Comparison of ENCODE assay signal across 23 cellular contexts in genomic region chr3:195867631-195868335, GRCh38. TPM values are rescaled to one million over a fixed set of nuclear protein-coding genes. Genes with fewer than 3 reads are reported as not detected.
A peak's percentile ranks its signal among the peaks of the same experiment; 100 is the strongest.
DNase-seq lines count a peak whose midpoint lies in the region; ATAC-seq, FAIRE-seq and TF ChIP-seq lines count a peak whose summit lies in the region.
"Had no signal": no experiment of that assay in that cellular context is flagged by ENCODE, and none has a peak within 500 bp of the region (broad histone marks: within the 10 kb centered on the region; RNA-seq: fewer than 3 reads in every experiment).

No MANE protein-coding gene starts in this region.

- POLR2A ChIA-PET in K562 (lab: Yijun Ruan, JAX): no interaction called here

- TF ChIP-seq CTCF in natural killer cell (IDR thresholded peaks at IDR 0.05) (no peak), K562 (IDR thresholded peaks at IDR 0.05 in 2 of 3, conservative IDR thresholded peaks at IDR 0.05 in 1 of 3; ENCODE audit: insufficient read depth in 2 of 3, low read depth in 1 of 3, low read length in 3 of 3) (no peak), osteoblast (IDR thresholded peaks at IDR 0.05; ENCODE audit: extremely low read depth, low read depth, low read length) (no peak), GM13976 (IDR thresholded peaks at IDR 0.05; ENCODE audit: borderline replicate concordance, control extremely low read depth, extremely low read depth, insufficient read depth, missing control alignments) (no peak)

- peaks cover 2 to 44% of the 10 kb centered on the region in 2 experiments; a peak in 3 of 5 replicates for H3K4me1 ChIP-seq in K562 (replicated peaks in 1 of 2; ENCODE audit: control insufficient read depth in 2 of 2, insufficient read depth in 2 of 2, low read length in 2 of 2)
- peaks cover 5% of the 10 kb centered on the region for H3K4me1 ChIP-seq in osteoblast (ENCODE audit: insufficient read depth, low read length)
- H3K4me1 ChIP-seq: SJSA1 had no signal

- no peak overlapping the region for H3K9ac ChIP-seq in K562 (ENCODE audit: insufficient read depth in 1 of 2, low read depth in 2 of 2, low read length in 2 of 2)

- no peak overlapping the region for H3K27ac Mint-ChIP-seq in natural killer cell treated with Interleukin-12 subunit alpha and Interleukin-12 subunit beta and Interleukin-15 and Interleukin-18, amount 100 ng/mL, for 72 hours
- H3K27ac Mint-ChIP-seq in natural killer cell: no peak overlapping the region
- H3K27ac Mint-ChIP-seq: B cell, CD14-positive monocyte had no signal

- TF ChIP-seq RAD21 in K562 (CRISPR knock-in tag; conservative IDR thresholded peaks at IDR 0.05 in 1 of 2, IDR thresholded peaks at IDR 0.05 in 1 of 2): no peak

- no TSS peak for BruUV-seq in K562 (replicated peaks; lab: Mats Ljungman, UMichigan)

- no peak for FAIRE-seq in K562 (lab: Jason Lieb, UNC)
- FAIRE-seq: A549 had no signal

- H3K27me3 ChIP-seq in K562 (ENCODE audit: control insufficient read depth in 2 of 2, insufficient read depth in 2 of 2, low read length in 2 of 2): no peaks in the 10 kb centered on the region
- H3K27me3 ChIP-seq in osteoblast (ENCODE audit: insufficient read depth, low read length): no peaks in the 10 kb centered on the region
- H3K27me3 ChIP-seq: SJSA1 had no signal

- H3K4me2 ChIP-seq in K562 (ENCODE audit: insufficient read depth, low read length) (no peak overlapping the region), osteoblast (ENCODE audit: insufficient read depth, low read length) (no peak overlapping the region)
- H3K4me2 ChIP-seq: A549 had no signal

- TF ChIP-seq POLR2A in K562 (conservative IDR thresholded peaks at IDR 0.05): no peak

- H3K9me3 Mint-ChIP-seq in natural killer cell treated with Interleukin-12 subunit alpha and Interleukin-12 subunit beta and Interleukin-15 and Interleukin-18, amount 100 ng/mL, for 72 hours: no peaks in the 10 kb centered on the region
- no peaks in the 10 kb centered on the region for H3K9me3 Mint-ChIP-seq in natural killer cell

- CTCF ChIA-PET in K562 (lab: Yijun Ruan, JAX; ENCODE audit: low intra/inter-chr PET ratio): interaction anchor here (0.6 kb wide), 1 partner anchor 120 kb away, joined by 4 read pairs; no protein-coding TSS in a partner anchor

- ATAC-seq in natural killer cell treated with Interleukin-12 subunit alpha and Interleukin-12 subunit beta and Interleukin-15 and Interleukin-18, amount 100 ng/mL, for 72 hours: no peak
- ATAC-seq in natural killer cell (no peak), K562 (no peak), HG03159 (IDR thresholded peaks at IDR 0.05; ENCODE audit: unreplicated experiment) (no peak), HG02588 (IDR thresholded peaks at IDR 0.05; ENCODE audit: unreplicated experiment) (no peak)
- ATAC-seq: A549, Panc1 had no signal

- H3K9me3 ChIP-seq in K562 (replicated peaks; ENCODE audit: control insufficient read depth, insufficient read depth, low read depth, low read length) (no peaks in the 10 kb centered on the region), osteoblast (ENCODE audit: low read depth, low read length) (no peaks in the 10 kb centered on the region)
- H3K9me3 ChIP-seq: A549, SJSA1 had no signal

- TF ChIP-seq EP300 in K562 (IDR thresholded peaks at IDR 0.05; ENCODE audit: low read length): no peak

- intact Hi-C loops in natural killer cell (cut with micrococcal nuclease): no loop called here
- intact Hi-C loops in K562 (cut with micrococcal nuclease): no loop called here

- H4K20me1 ChIP-seq in K562 (replicated peaks; ENCODE audit: control insufficient read depth, insufficient read depth, low read length) (no peaks in the 10 kb centered on the region), osteoblast (ENCODE audit: insufficient read depth, low read length) (peaks cover 12% of the 10 kb centered on the region)

- peaks cover 0 to 3% of the 10 kb centered on the region in 2 donors for H3K4me1 Mint-ChIP-seq in natural killer cell treated with Interleukin-12 subunit alpha and Interleukin-12 subunit beta and Interleukin-15 and Interleukin-18, amount 100 ng/mL, for 72 hours (ENCODE audit: low read depth in 2 of 2)
- H3K4me1 Mint-ChIP-seq in natural killer cell: peaks cover 0 to 10% of the 10 kb centered on the region in 2 donors

- no peaks in the 10 kb centered on the region for H3K27me3 Mint-ChIP-seq in natural killer cell treated with Interleukin-12 subunit alpha and Interleukin-12 subunit beta and Interleukin-15 and Interleukin-18, amount 100 ng/mL, for 72 hours
- no peaks in the 10 kb centered on the region for H3K27me3 Mint-ChIP-seq in natural killer cell (ENCODE audit: low read depth in 2 of 2)
- H3K27me3 Mint-ChIP-seq: B cell had no signal

- H3K4me3 Mint-ChIP-seq in natural killer cell treated with Interleukin-12 subunit alpha and Interleukin-12 subunit beta and Interleukin-15 and Interleukin-18, amount 100 ng/mL, for 72 hours: no peak overlapping the region
- H3K4me3 Mint-ChIP-seq in natural killer cell: no peak overlapping the region
- H3K4me3 Mint-ChIP-seq: B cell, CD14-positive monocyte had no signal

- H3K36me3 ChIP-seq in K562 (ENCODE audit: control insufficient read depth, insufficient read depth, low read length) (peaks cover 13% of the 10 kb centered on the region; the same call in 1 of the 3 replicates), osteoblast (ENCODE audit: insufficient read depth, low read length) (no peaks in the 10 kb centered on the region)
- H3K36me3 ChIP-seq: SJSA1 had no signal

- DNase-seq in natural killer cell treated with Interleukin-12 subunit alpha and Interleukin-12 subunit beta and Interleukin-15 and Interleukin-18, amount 100 ng/mL, for 72 hours (ENCODE audit: low spot score): peak; percentile 58
- DNase-seq in natural killer cell (no peak), K562 (ENCODE audit: extremely low read depth in 1 of 4, low spot score in 3 of 4) (no peak), osteoblast (ENCODE audit: insufficient read length, low spot score, missing footprints) (peak; percentile 69), GM13976 (ENCODE audit: low spot score) (no peak)
- DNase-seq: DMS53, GF-D8, KBM-7, MM.1S, NCI-H1092, NCI-H1436 treated with DMSO at 0.1 percent for 48 hours, NCI-H1930, NCI-H226, NCI-H524, NCI-H774 had no signal

- no peaks in the 10 kb centered on the region for H3K9me1 ChIP-seq in K562 (ENCODE audit: control insufficient read depth, insufficient read depth, low read length)

- H3K27ac ChIP-seq in K562 (ENCODE audit: extremely low read depth, low read depth, low read length) (no peak overlapping the region), osteoblast (ENCODE audit: low read depth, low read length) (no peak overlapping the region)
- H3K27ac ChIP-seq: A549, SJSA1 had no signal

- H3K36me3 Mint-ChIP-seq in natural killer cell treated with Interleukin-12 subunit alpha and Interleukin-12 subunit beta and Interleukin-15 and Interleukin-18, amount 100 ng/mL, for 72 hours: no peaks in the 10 kb centered on the region
- no peaks in the 10 kb centered on the region for H3K36me3 Mint-ChIP-seq in natural killer cell

- H2AFZ ChIP-seq in K562 (ENCODE audit: low read depth, low read length) (no peak overlapping the region), osteoblast (ENCODE audit: low read length) (no peak overlapping the region)

- H3K79me2 ChIP-seq in K562 (ENCODE audit: control insufficient read depth, insufficient read depth, low read length): no peaks in the 10 kb centered on the region
- peaks cover 4% of the 10 kb centered on the region for H3K79me2 ChIP-seq in osteoblast (ENCODE audit: insufficient read depth, low read length)

- H3K4me3 ChIP-seq in K562 (no peak overlapping the region), osteoblast (ENCODE audit: insufficient read depth, low read length) (no peak overlapping the region)
- H3K4me3 ChIP-seq: A549, SJSA1 had no signal

- in situ Hi-C loops in K562 (cut with MboI): no loop called here
- in situ Hi-C loops in GM13976 (cut with MboI; ENCODE audit: low sequenced_read_pairs, unreplicated experiment): no loop called here

- 91% methylated on average over 19 of the region's 40 CpGs for WGBS in K562 (ENCODE audit: insufficient coverage, low coverage, missing lambda C conversion rate)

RNA-seq across cellular contexts. Expression of gene TNK2, which starts 40.6 kb away (rescaled TPM):
- 100 to 1,000 TPM in 1 of 2 donors, 10 to 100 TPM in 1; 63.5 to 116 TPM for total RNA-seq in natural killer cell treated with Interleukin-12 subunit alpha and Interleukin-12 subunit beta and Interleukin-15 and Interleukin-18, amount 100 ng/mL, for 72 hours
- total RNA-seq in natural killer cell (100 to 1,000 TPM; 169 to 207 (median 171) TPM), K562 (2014; rRNA removed) (10.9 and 15.3 TPM in 2 replicates), K562 (2014; rRNA removed; fragmentation: Illumina TruSeq; extraction: Trizol) (2.3 and 2.4 TPM in 2 replicates), K562 (2015; rRNA removed; fragmentation: Illumina TruSeq; extraction: Trizol) (8.2 TPM in 2 replicates), K562 (2021) (22.8 and 33.8 TPM in 2 replicates), osteoblast (10.6 and 11.6 TPM in 2 replicates)
- 20.1 and 59.7 TPM in 2 replicates for total RNA-seq in K562 (2011; cell fraction: chromatin; rRNA removed; ENCODE audit: low replicate concordance)
- 29.2 and 29.7 TPM in 2 replicates for total RNA-seq in K562 (2011; cell fraction: nucleolus; rRNA removed)
- 20.2 and 23.4 TPM in 2 replicates for total RNA-seq in K562 (2011; cell fraction: nucleoplasm; rRNA removed)
- polyA plus RNA-seq in K562 (2011; rRNA removed) (5.3 and 6.4 TPM in 2 replicates), K562 (2014; fragmentation: Illumina TruSeq; extraction: Trizol) (6.5 and 13.2 TPM in 2 replicates), K562 (2014; fragmentation: Nextera tagmentation; extraction: Ambion mirVana) (under 1 TPM; 0.03 to 0.14 TPM), K562 (2014; rRNA removed) (17.6 and 18.8 TPM in 2 replicates)
- polyA plus RNA-seq in K562 (2011; cell fraction: cytosol; rRNA removed): 5.6 and 14.8 TPM in 2 replicates
- 34.5 and 55.3 TPM in 2 replicates for polyA plus RNA-seq in K562 (2011; cell fraction: nucleus; rRNA removed)
- polyA plus RNA-seq in K562 (2012): 13.8 and 19.9 TPM in 2 replicates
- 2.9 and 5.0 TPM in 2 replicates for polyA minus RNA-seq in K562 (2011; rRNA and poly(A)+ RNA removed)
- polyA minus RNA-seq in K562 (2011; cell fraction: cytosol; rRNA and poly(A)+ RNA removed): 10.4 and 17.2 TPM in 2 replicates
- polyA minus RNA-seq in K562 (2011; cell fraction: nucleus; rRNA and poly(A)+ RNA removed): 9.0 and 9.8 TPM in 2 replicates

RNA-seq across cellular contexts. Expression of gene MUC4, which starts 56.1 kb away (rescaled TPM):
- under 1 TPM; 0.19 to 0.28 TPM for total RNA-seq in natural killer cell treated with Interleukin-12 subunit alpha and Interleukin-12 subunit beta and Interleukin-15 and Interleukin-18, amount 100 ng/mL, for 72 hours
- total RNA-seq in natural killer cell (1 to 10 TPM in 1 of 3 donors, under 1 TPM in 2; 0.05 to 1.7 (median 0.38) TPM), K562 (2014; rRNA removed) (0.12 TPM in 1 of 2 replicates, not detected in the other), K562 (2014; rRNA removed; fragmentation: Illumina TruSeq; extraction: Trizol) (under 0.01 and 0.03 TPM in 2 replicates), K562 (2015; rRNA removed; fragmentation: Illumina TruSeq; extraction: Trizol) (under 0.01 TPM in 1 of 2 replicates, not detected in the other), K562 (2021) (0.11 and 0.31 TPM in 2 replicates), osteoblast (not detected in 2 replicates)
- total RNA-seq in K562 (2011; cell fraction: chromatin; rRNA removed; ENCODE audit: low replicate concordance): 7.6 and 11.7 TPM in 2 replicates
- total RNA-seq in K562 (2011; cell fraction: nucleolus; rRNA removed): 3.4 and 4.2 TPM in 2 replicates
- 6.2 and 17.9 TPM in 2 replicates for total RNA-seq in K562 (2011; cell fraction: nucleoplasm; rRNA removed)
- polyA plus RNA-seq in K562 (2011; rRNA removed) (0.11 and 0.21 TPM in 2 replicates), K562 (2014; fragmentation: Illumina TruSeq; extraction: Trizol) (0.10 and 0.11 TPM in 2 replicates), K562 (2014; fragmentation: Nextera tagmentation; extraction: Ambion mirVana) (not detected), K562 (2014; rRNA removed) (0.07 TPM in 2 replicates)
- 0.16 and 0.61 TPM in 2 replicates for polyA plus RNA-seq in K562 (2011; cell fraction: cytosol; rRNA removed)
- polyA plus RNA-seq in K562 (2011; cell fraction: nucleus; rRNA removed): 1.00 and 2.9 TPM in 2 replicates
- polyA plus RNA-seq in K562 (2012): 0.22 and 2.0 TPM in 2 replicates
- polyA minus RNA-seq in K562 (2011; rRNA and poly(A)+ RNA removed): 0.33 and 1.0 TPM in 2 replicates
- 0.18 and 1.4 TPM in 2 replicates for polyA minus RNA-seq in K562 (2011; cell fraction: cytosol; rRNA and poly(A)+ RNA removed)
- 0.44 and 1.8 TPM in 2 replicates for polyA minus RNA-seq in K562 (2011; cell fraction: nucleus; rRNA and poly(A)+ RNA removed)
- total RNA-seq: H4, SJSA1 had no signal
- polyA plus RNA-seq: CD14-positive monocyte had no signal

Comparison
In these comparisons a context has a peak if more than half of its experiments do, and no peak if none do; other contexts are left out.
1. DNase-seq: peak in natural killer cell treated with Interleukin-12 subunit alpha and Interleukin-12 subunit beta and Interleukin-15 and Interleukin-18, amount 100 ng/mL, for 72 hours (single experiment) and osteoblast (single experiment); none in natural killer cell (single experiment), K562 (0 of 4) and GM13976 (single experiment).